ENCODE assay signal across 7 cellular contexts in the genomic region with DNA sequence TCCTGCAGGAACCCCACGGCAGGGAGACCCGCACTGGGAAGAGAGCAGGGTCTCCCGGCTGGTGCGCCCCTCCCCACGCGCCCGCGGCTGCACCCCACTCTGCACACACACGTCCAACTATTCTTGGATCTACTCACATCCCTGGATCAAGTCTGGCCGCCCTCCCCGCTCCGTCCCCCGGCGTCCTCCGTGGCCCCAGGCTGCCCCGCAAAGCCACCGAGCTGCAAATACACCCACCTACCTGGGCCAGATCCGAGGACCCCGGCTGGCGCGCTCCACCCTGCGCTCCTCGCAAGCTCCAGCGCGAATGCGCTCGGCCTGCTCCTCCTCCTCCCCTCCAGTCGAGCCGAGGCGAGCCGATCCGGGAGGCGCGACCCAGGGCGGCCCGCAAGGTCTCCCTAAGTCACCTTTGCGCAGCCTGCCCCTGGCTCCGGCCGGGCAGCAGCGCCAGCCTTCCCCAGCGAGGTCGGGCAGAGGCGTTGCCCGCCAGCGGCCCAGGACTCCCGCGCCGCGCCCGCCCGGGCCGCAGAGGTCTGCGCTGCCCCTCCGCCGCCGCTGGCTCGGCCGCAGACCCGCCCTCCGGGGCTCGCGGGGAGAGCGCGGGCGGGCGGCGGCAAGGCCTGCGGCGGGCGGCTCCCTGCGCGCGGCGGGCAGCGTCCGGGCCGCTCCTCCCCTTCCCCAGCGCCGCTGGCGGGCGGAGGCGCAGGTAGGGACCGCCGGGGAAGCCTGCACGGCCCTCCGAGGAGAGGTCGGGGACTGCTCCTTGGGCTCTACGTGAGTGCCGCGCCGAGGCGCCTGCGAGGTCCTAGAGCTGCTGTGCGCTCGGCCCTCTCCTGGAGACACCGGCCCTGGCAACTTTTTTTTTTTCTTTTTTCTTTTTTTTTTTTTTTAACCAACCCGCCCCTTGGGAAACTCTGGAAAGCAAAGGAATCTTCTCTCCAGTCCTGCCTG.
DNase-seq lines count a peak whose midpoint lies in the region; ATAC-seq and TF ChIP-seq lines count a peak whose summit lies in the region.

No MANE protein-coding gene starts in this region.

- no peaks in the 10 kb centered on the region for H3K9me3 Mint-ChIP-seq in T-helper 1 cell treated with Interleukin-12 subunit alpha and Interleukin-12 subunit beta and Interleukin-4 antibody, amounts not matched to agents 30 μg/mL and 1 μg/mL, for 36 hours

- H3K9ac ChIP-seq in HUES64 (ENCODE audit: low read depth, low read length), result peak overlapping the region; percentile 67
- peak overlapping the region; percentile 62 to 91 for H3K9ac ChIP-seq in liver (ENCODE audit: low read depth in 1 of 2, low read length in 2 of 2)

- no peak for TF ChIP-seq CTCF in liver (IDR thresholded peaks at IDR 0.05; ENCODE audit: low read depth, low read length, missing input control)

- no peak overlapping the region for H3K27ac Mint-ChIP-seq in T-helper 1 cell treated with Interleukin-12 subunit alpha and Interleukin-12 subunit beta and Interleukin-4 antibody, amounts not matched to agents 30 μg/mL and 1 μg/mL, for 36 hours

- WGBS in HUES64, result under 1% methylated on average over 97 of the region's 97 CpGs
- WGBS in ectodermal cell, 2 experiments, result 0% methylated on average over 97 of the region's 97 CpGs
- WGBS in liver, result under 1% methylated on average over 97 of the region's 97 CpGs

- H3K4me1 Mint-ChIP-seq in T-helper 1 cell treated with Interleukin-12 subunit alpha and Interleukin-12 subunit beta and Interleukin-4 antibody, amounts not matched to agents 30 μg/mL and 1 μg/mL, for 36 hours (ENCODE audit: low read depth), result peaks cover 1% of the 10 kb centered on the region

- H3K9me3 ChIP-seq in HUES64 (ENCODE audit: insufficient read depth, low read depth, low read length), result no peaks in the 10 kb centered on the region
- no peaks in the 10 kb centered on the region for H3K9me3 ChIP-seq in ectodermal cell (ENCODE audit: control insufficient read depth, low read length)
- no peaks in the 10 kb centered on the region for H3K9me3 ChIP-seq in liver (ENCODE audit: control insufficient read depth in 4 of 4, low read length in 3 of 4)

- peak; percentile 21 for DNase-seq in GM04503 (ENCODE audit: low read depth)
- peak; percentile 5 for DNase-seq in stimulated activated CD4-positive, alpha-beta T cell treated with anti-CD3 and anti-CD28 coated beads, Interleukin-4, amount 100 ng/mL, for 1 hour

- TF ChIP-seq RAD21 in liver (IDR thresholded peaks at IDR 0.05), result peak in 1 of 2 donors; percentile 28

- peak overlapping the region; percentile 22 for H3K4me3 Mint-ChIP-seq in T-helper 1 cell treated with Interleukin-12 subunit alpha and Interleukin-12 subunit beta and Interleukin-4 antibody, amounts not matched to agents 30 μg/mL and 1 μg/mL, for 36 hours

- ATAC-seq in HG03108 (IDR thresholded peaks at IDR 0.05; ENCODE audit: unreplicated experiment), result no peak

- H3K27me3 Mint-ChIP-seq in T-helper 1 cell treated with Interleukin-12 subunit alpha and Interleukin-12 subunit beta and Interleukin-4 antibody, amounts not matched to agents 30 μg/mL and 1 μg/mL, for 36 hours (ENCODE audit: low read depth), result peaks cover 64% of the 10 kb centered on the region

- H3K27ac ChIP-seq in HUES64 (ENCODE audit: low read depth, low read length) (peak overlapping the region; percentile 56; the same call in 1 of the 2 replicates), ectodermal cell (ENCODE audit: insufficient read depth, low read depth, low read length, poor library complexity, severe bottlenecking) (peak overlapping the region; percentile 56), liver (ENCODE audit: low read depth in 1 of 2, low read length in 2 of 2) (peak overlapping the region; percentile 73 to 74)

- no peaks in the 10 kb centered on the region for H3K36me3 ChIP-seq in HUES64 (ENCODE audit: insufficient read depth, low read length)
- no peaks in the 10 kb centered on the region for H3K36me3 ChIP-seq in ectodermal cell (ENCODE audit: control insufficient read depth, insufficient read depth, low read length)
- H3K36me3 ChIP-seq in liver (ENCODE audit: control insufficient read depth in 4 of 4, insufficient read depth in 3 of 4, low read depth in 1 of 4, low read length in 3 of 4), result no peaks in the 10 kb centered on the region

- no peaks in the 10 kb centered on the region for H3K36me3 Mint-ChIP-seq in T-helper 1 cell treated with Interleukin-12 subunit alpha and Interleukin-12 subunit beta and Interleukin-4 antibody, amounts not matched to agents 30 μg/mL and 1 μg/mL, for 36 hours (ENCODE audit: low read depth)

- H3K27me3 ChIP-seq in HUES64 (ENCODE audit: insufficient read depth, low read length) (no peaks in the 10 kb centered on the region), ectodermal cell (ENCODE audit: control insufficient read depth, insufficient read depth, low read length, poor library complexity, severe bottlenecking) (no peaks in the 10 kb centered on the region), liver (ENCODE audit: control insufficient read depth in 4 of 4, insufficient read depth in 4 of 4, low read length in 3 of 4) (no peaks in the 10 kb centered on the region)

- peaks cover 27% of the 10 kb centered on the region for H3K4me1 ChIP-seq in HUES64 (ENCODE audit: insufficient read depth, low read length)
- no peaks in the 10 kb centered on the region for H3K4me1 ChIP-seq in ectodermal cell (ENCODE audit: control insufficient read depth, insufficient read depth, low read length)
- peaks cover 3 to 10% (median 8%) of the 10 kb centered on the region in 4 donors for H3K4me1 ChIP-seq in liver (ENCODE audit: control insufficient read depth in 4 of 4, insufficient read depth in 4 of 4, low read length in 3 of 4)

- H3K4me3 ChIP-seq in HUES64 (ENCODE audit: low read length), result peak overlapping the region; percentile 75
- peak overlapping the region; percentile 63 for H3K4me3 ChIP-seq in ectodermal cell (ENCODE audit: insufficient read depth, low read depth, low read length)
- peak overlapping the region; percentile 72 to 90 (median 86) for H3K4me3 ChIP-seq in liver (ENCODE audit: low read depth in 1 of 3, low read length in 3 of 3)

TF ChIP-seq in liver, 16 proteins besides CTCF, POLR2A, EP300 and RAD21:
- TF ChIP-seq ATF3 (IDR thresholded peaks at IDR 0.05) (no peak), TAF1 (conservative IDR thresholded peaks at IDR 0.05) (peak; percentile 52)
